In genomic region chr1:1567152-1567830, GRCh38 we compare ENCODE assay signal across 8 cellular contexts. TPM values are rescaled to one million over a fixed set of nuclear protein-coding genes. Genes with fewer than 3 reads are reported as not detected.
DNase-seq lines count a peak whose midpoint lies in the region; ATAC-seq and TF ChIP-seq lines count a peak whose summit lies in the region.
"Had no signal": no experiment of that assay in that cellular context is flagged by ENCODE, and none has a peak within 500 bp of the region (broad histone marks: within the 10 kb centered on the region; RNA-seq: fewer than 3 reads in every experiment).

No MANE protein-coding gene starts in this region.

- no peak for TF ChIP-seq EP300 in stomach (IDR thresholded peaks at IDR 0.05)

- no peaks in the 10 kb centered on the region for H3K27me3 ChIP-seq in CD4-positive, alpha-beta memory T cell (ENCODE audit: insufficient read depth, low read length)
- H3K27me3 ChIP-seq in naive thymus-derived CD4-positive, alpha-beta T cell (ENCODE audit: control insufficient read depth in 2 of 2, insufficient read depth in 2 of 2, low read length in 2 of 2) = no peaks in the 10 kb centered on the region
- H3K27me3 ChIP-seq in stomach = no peaks in the 10 kb centered on the region

- no peaks in the 10 kb centered on the region for H3K27me3 Mint-ChIP-seq in CD4-positive, alpha-beta memory T cell
- H3K27me3 Mint-ChIP-seq in activated naive CD8-positive, alpha-beta T cell treated with anti-CD3 and anti-CD28 coated beads for 36 hours = no peaks in the 10 kb centered on the region
- no peaks in the 10 kb centered on the region for H3K27me3 Mint-ChIP-seq in naive thymus-derived CD4-positive, alpha-beta T cell

- no peak overlapping the region for H3K4me3 ChIP-seq in CD4-positive, alpha-beta memory T cell (ENCODE audit: low read length in 2 of 2)
- no peak overlapping the region for H3K4me3 ChIP-seq in naive thymus-derived CD4-positive, alpha-beta T cell (ENCODE audit: low read length)
- no peak overlapping the region for H3K4me3 ChIP-seq in stomach

- no peak for ATAC-seq in naive thymus-derived CD4-positive, alpha-beta T cell

- POLR2A ChIA-PET in CD4-positive, alpha-beta memory T cell (lab: Charles Lee; ENCODE audit: partially characterized antibody) = no interaction called here
- POLR2A ChIA-PET in naive thymus-derived CD4-positive, alpha-beta T cell (lab: Charles Lee) = interaction anchor here (0.7 kb wide), 1 partner anchor 136 kb away, joined by 4 read pairs; no protein-coding TSS in a partner anchor

- no peaks in the 10 kb centered on the region for H3K9me3 ChIP-seq in CD4-positive, alpha-beta memory T cell (ENCODE audit: control insufficient read depth in 1 of 2, low read length in 2 of 2)
- H3K9me3 ChIP-seq in naive thymus-derived CD4-positive, alpha-beta T cell (ENCODE audit: control insufficient read depth in 2 of 3, low read length in 3 of 3) = no peaks in the 10 kb centered on the region
- no peaks in the 10 kb centered on the region for H3K9me3 ChIP-seq in stomach

- no peak overlapping the region for H3K27ac ChIP-seq in CD4-positive, alpha-beta memory T cell (ENCODE audit: low read depth, low read length)
- no peak overlapping the region for H3K27ac ChIP-seq in naive thymus-derived CD4-positive, alpha-beta T cell (ENCODE audit: low read depth, low read length)
- H3K27ac ChIP-seq in stomach = no peak overlapping the region

- no peak for TF ChIP-seq POLR2A in stomach (IDR thresholded peaks at IDR 0.05)

- DNase-seq in CD4-positive, alpha-beta memory T cell = no peak
- no peak for DNase-seq in activated naive CD8-positive, alpha-beta T cell treated with anti-CD3 and anti-CD28 coated beads for 36 hours
- peak; percentile 78 to 85 for DNase-seq in lung microvascular endothelial cell (ENCODE audit: low read depth in 2 of 2)
- no peak for DNase-seq in naive thymus-derived CD4-positive, alpha-beta T cell
- DNase-seq in stomach = no peak
- DNase-seq in NCI-H345 (lab: John Stamatoyannopoulos, UW) = no peak
- DNase-seq: NCI-H1105 treated with DMSO at 0.1 percent for 48 hours, NCI-H510A treated with DMSO at 0.1 percent for 48 hours had no signal

- WGBS in stomach, 5 donors = 84 to 88% (median 86%) methylated on average over 25 to 26 of the region's 26 CpGs

- peak overlapping the region in 3 of 8 donors; percentile 20 to 58 (median 30) for H3K4me3 Mint-ChIP-seq in CD4-positive, alpha-beta memory T cell
- no peak overlapping the region for H3K4me3 Mint-ChIP-seq in activated naive CD8-positive, alpha-beta T cell treated with anti-CD3 and anti-CD28 coated beads for 36 hours
- peak overlapping the region in 5 of 10 donors; percentile 6 to 50 (median 22) for H3K4me3 Mint-ChIP-seq in naive thymus-derived CD4-positive, alpha-beta T cell

- peaks cover 46% of the 10 kb centered on the region for H3K4me1 ChIP-seq in CD4-positive, alpha-beta memory T cell (ENCODE audit: insufficient read depth, low read length)
- peaks cover 25% of the 10 kb centered on the region in 2 donors for H3K4me1 ChIP-seq in naive thymus-derived CD4-positive, alpha-beta T cell (ENCODE audit: control insufficient read depth in 2 of 2, insufficient read depth in 2 of 2, low read length in 2 of 2)
- H3K4me1 ChIP-seq in stomach = peaks cover 13 to 72% (median 51%) of the 10 kb centered on the region in 4 donors

- CTCF ChIA-PET in CD4-positive, alpha-beta memory T cell (lab: Charles Lee; ENCODE audit: partially characterized antibody) = interaction anchor here (0.7 kb wide), 1 partner anchor 19 kb away, joined by 3 read pairs; no protein-coding TSS in a partner anchor
- CTCF ChIA-PET in naive thymus-derived CD4-positive, alpha-beta T cell (lab: Charles Lee) = no interaction called here

- H3K9me3 Mint-ChIP-seq in CD4-positive, alpha-beta memory T cell = no peaks in the 10 kb centered on the region
- no peaks in the 10 kb centered on the region for H3K9me3 Mint-ChIP-seq in activated naive CD8-positive, alpha-beta T cell treated with anti-CD3 and anti-CD28 coated beads for 36 hours
- no peaks in the 10 kb centered on the region for H3K9me3 Mint-ChIP-seq in naive thymus-derived CD4-positive, alpha-beta T cell

- H3K36me3 Mint-ChIP-seq in CD4-positive, alpha-beta memory T cell = peaks cover 25 to 60% of the 10 kb centered on the region in 2 donors
- peaks cover 55% of the 10 kb centered on the region for H3K36me3 Mint-ChIP-seq in activated naive CD8-positive, alpha-beta T cell treated with anti-CD3 and anti-CD28 coated beads for 36 hours
- peaks cover 4 to 32% (median 23%) of the 10 kb centered on the region in 5 donors for H3K36me3 Mint-ChIP-seq in naive thymus-derived CD4-positive, alpha-beta T cell

- H3K27ac Mint-ChIP-seq in CD4-positive, alpha-beta memory T cell = peak overlapping the region in 6 of 7 donors; percentile 30 to 89 (median 62)
- H3K27ac Mint-ChIP-seq in activated naive CD8-positive, alpha-beta T cell treated with anti-CD3 and anti-CD28 coated beads for 36 hours = peak overlapping the region; percentile 17
- H3K27ac Mint-ChIP-seq in naive thymus-derived CD4-positive, alpha-beta T cell = peak overlapping the region in 4 of 9 donors; percentile 21 to 75 (median 50)

- peaks cover 32% of the 10 kb centered on the region for H3K36me3 ChIP-seq in CD4-positive, alpha-beta memory T cell (ENCODE audit: insufficient read depth, low read length)
- peaks cover 6 to 52% (median 10%) of the 10 kb centered on the region in 3 experiments for H3K36me3 ChIP-seq in naive thymus-derived CD4-positive, alpha-beta T cell (ENCODE audit: control insufficient read depth in 2 of 3, insufficient read depth in 3 of 3, low read length in 3 of 3)
- H3K36me3 ChIP-seq in stomach = peaks cover 24 to 82% (median 74%) of the 10 kb centered on the region in 4 donors

- peaks cover 25 to 57% (median 44%) of the 10 kb centered on the region in 4 donors for H3K4me1 Mint-ChIP-seq in CD4-positive, alpha-beta memory T cell
- H3K4me1 Mint-ChIP-seq in activated naive CD8-positive, alpha-beta T cell treated with anti-CD3 and anti-CD28 coated beads for 36 hours = peaks cover 37% of the 10 kb centered on the region
- peaks cover 19 to 62% (median 44%) of the 10 kb centered on the region in 7 donors for H3K4me1 Mint-ChIP-seq in naive thymus-derived CD4-positive, alpha-beta T cell

- intact Hi-C loops in CD4-positive, alpha-beta memory T cell (cut with micrococcal nuclease) = no loop called here
- intact Hi-C loops in naive thymus-derived CD4-positive, alpha-beta T cell (cut with micrococcal nuclease) = no loop called here
- intact Hi-C loops in stomach (cut with DNase I; ENCODE audit: low total_unique reads) = no loop called here

- TF ChIP-seq CTCF in stomach (IDR thresholded peaks at IDR 0.05) = no peak

RNA-seq across cellular contexts. Expression of gene SSU72, which starts 7.4 kb away (rescaled TPM):
- 100 to 1,000 TPM; 128 to 132 TPM for total RNA-seq in CD4-positive, alpha-beta memory T cell
- 100 to 1,000 TPM; 202 to 209 TPM for polyA plus RNA-seq in CD4-positive, alpha-beta memory T cell
- total RNA-seq in activated naive CD8-positive, alpha-beta T cell treated with anti-CD3 and anti-CD28 coated beads for 36 hours = 100 to 1,000 TPM; 124 to 131 TPM
- 49.3 and 50.8 TPM in 2 replicates for total RNA-seq in lung microvascular endothelial cell
- 100 to 1,000 TPM; 121 to 148 (median 137) TPM for total RNA-seq in naive thymus-derived CD4-positive, alpha-beta T cell
- 100 to 1,000 TPM; 211 to 267 TPM for polyA plus RNA-seq in naive thymus-derived CD4-positive, alpha-beta T cell
- total RNA-seq in stomach = 100 to 1,000 TPM in 1 of 5 donors, 10 to 100 TPM in 4; 45.7 to 215 (median 85.9) TPM
- 100 to 1,000 TPM in 2 of 3 donors, 10 to 100 TPM in 1; 85.0 to 135 (median 108) TPM for polyA plus RNA-seq in stomach

RNA-seq across cellular contexts. Expression of gene TMEM240, which starts 26.9 kb away (rescaled TPM):
- total RNA-seq in CD4-positive, alpha-beta memory T cell = 1 to 10 TPM; 1.8 to 2.8 TPM
- polyA plus RNA-seq in CD4-positive, alpha-beta memory T cell = not detected
- under 1 TPM in 1 of 2 experiments, not detected in 1; 0.88 TPM for total RNA-seq in activated naive CD8-positive, alpha-beta T cell treated with anti-CD3 and anti-CD28 coated beads for 36 hours
- total RNA-seq in lung microvascular endothelial cell (1.1 and 1.4 TPM in 2 replicates), stomach (10 to 100 TPM in 1 of 5 donors, 1 to 10 TPM in 1, not detected in 3; 3.5 to 10.3 TPM)
- 1 to 10 TPM in 3 of 5 experiments, under 1 TPM in 1, not detected in 1; 0.66 to 2.8 (median 1.7) TPM for total RNA-seq in naive thymus-derived CD4-positive, alpha-beta T cell
- polyA plus RNA-seq in naive thymus-derived CD4-positive, alpha-beta T cell = under 1 TPM in 1 of 2 donors, not detected in 1; 0.84 TPM
- 1 to 10 TPM; 1.8 to 4.5 (median 2.8) TPM for polyA plus RNA-seq in stomach

RNA-seq across cellular contexts. Expression of gene FNDC10, which starts 32.6 kb away (rescaled TPM):
- 1 to 10 TPM; 2.7 to 2.9 TPM for total RNA-seq in CD4-positive, alpha-beta memory T cell
- polyA plus RNA-seq in CD4-positive, alpha-beta memory T cell = 1 to 10 TPM in 1 of 2 donors, under 1 TPM in 1; 0.72 to 1.3 TPM
- total RNA-seq in activated naive CD8-positive, alpha-beta T cell treated with anti-CD3 and anti-CD28 coated beads for 36 hours = 1 to 10 TPM; 2.9 to 3.3 TPM
- 0.44 and 0.99 TPM in 2 replicates for total RNA-seq in lung microvascular endothelial cell
- 10 to 100 TPM in 1 of 5 experiments, 1 to 10 TPM in 4; 3.2 to 10.7 (median 4.0) TPM for total RNA-seq in naive thymus-derived CD4-positive, alpha-beta T cell
- polyA plus RNA-seq in naive thymus-derived CD4-positive, alpha-beta T cell = 1 to 10 TPM; 1.3 to 1.6 TPM
- 10 to 100 TPM in 1 of 5 donors, under 1 TPM in 1, not detected in 3; 0.29 to 20.0 TPM for total RNA-seq in stomach
- 1 to 10 TPM; 2.1 to 5.1 (median 4.0) TPM for polyA plus RNA-seq in stomach

RNA-seq across cellular contexts. Expression of gene MIB2, which starts 48.0 kb away (rescaled TPM):
- 100 to 1,000 TPM; 112 to 114 TPM for total RNA-seq in CD4-positive, alpha-beta memory T cell
- polyA plus RNA-seq in CD4-positive, alpha-beta memory T cell = 10 to 100 TPM; 12.7 to 34.6 TPM
- 10 to 100 TPM; 33.1 to 38.7 TPM for total RNA-seq in activated naive CD8-positive, alpha-beta T cell treated with anti-CD3 and anti-CD28 coated beads for 36 hours
- total RNA-seq in lung microvascular endothelial cell (20.5 and 51.6 TPM in 2 replicates), stomach (100 to 1,000 TPM in 3 of 5 donors, 10 to 100 TPM in 2; 21.5 to 871 (median 193) TPM)
- total RNA-seq in naive thymus-derived CD4-positive, alpha-beta T cell = 100 to 1,000 TPM in 2 of 5 experiments, 10 to 100 TPM in 3; 45.6 to 129 (median 65.7) TPM
- 10 to 100 TPM; 23.4 to 36.7 TPM for polyA plus RNA-seq in naive thymus-derived CD4-positive, alpha-beta T cell
- polyA plus RNA-seq in stomach = 100 to 1,000 TPM; 124 to 139 (median 136) TPM

RNA-seq across cellular contexts. Expression of gene ATAD3A, which starts 55.3 kb away (rescaled TPM):
- total RNA-seq in CD4-positive, alpha-beta memory T cell = 10 to 100 TPM; 23.0 to 24.7 TPM
- polyA plus RNA-seq in CD4-positive, alpha-beta memory T cell = 10 to 100 TPM in 1 of 2 donors, 1 to 10 TPM in 1; 9.5 to 12.2 TPM
- total RNA-seq in activated naive CD8-positive, alpha-beta T cell treated with anti-CD3 and anti-CD28 coated beads for 36 hours = 10 to 100 TPM; 87.9 to 89.2 TPM
- total RNA-seq in lung microvascular endothelial cell (17.1 and 22.2 TPM in 2 replicates), stomach (10 to 100 TPM; 10.6 to 92.1 (median 22.5) TPM)
- total RNA-seq in naive thymus-derived CD4-positive, alpha-beta T cell = 10 to 100 TPM; 21.0 to 41.3 (median 22.9) TPM
- polyA plus RNA-seq in naive thymus-derived CD4-positive, alpha-beta T cell = 10 to 100 TPM in 1 of 2 donors, 1 to 10 TPM in 1; 5.4 to 11.6 TPM
- 10 to 100 TPM; 13.1 to 27.0 (median 14.9) TPM for polyA plus RNA-seq in stomach

Comparison
In these comparisons a context has a peak if more than half of its experiments do, and no peak if none do; other contexts are left out.
1. DNase-seq: peak in lung microvascular endothelial cell (2 of 2); none in CD4-positive, alpha-beta memory T cell (0 of 5), activated naive CD8-positive, alpha-beta T cell treated with anti-CD3 and anti-CD28 coated beads for 36 hours (single experiment), naive thymus-derived CD4-positive, alpha-beta T cell (0 of 9), stomach (single experiment) and NCI-H345 (single experiment).